ENCODE assay signal across 16 cellular contexts in the genomic region with DNA sequence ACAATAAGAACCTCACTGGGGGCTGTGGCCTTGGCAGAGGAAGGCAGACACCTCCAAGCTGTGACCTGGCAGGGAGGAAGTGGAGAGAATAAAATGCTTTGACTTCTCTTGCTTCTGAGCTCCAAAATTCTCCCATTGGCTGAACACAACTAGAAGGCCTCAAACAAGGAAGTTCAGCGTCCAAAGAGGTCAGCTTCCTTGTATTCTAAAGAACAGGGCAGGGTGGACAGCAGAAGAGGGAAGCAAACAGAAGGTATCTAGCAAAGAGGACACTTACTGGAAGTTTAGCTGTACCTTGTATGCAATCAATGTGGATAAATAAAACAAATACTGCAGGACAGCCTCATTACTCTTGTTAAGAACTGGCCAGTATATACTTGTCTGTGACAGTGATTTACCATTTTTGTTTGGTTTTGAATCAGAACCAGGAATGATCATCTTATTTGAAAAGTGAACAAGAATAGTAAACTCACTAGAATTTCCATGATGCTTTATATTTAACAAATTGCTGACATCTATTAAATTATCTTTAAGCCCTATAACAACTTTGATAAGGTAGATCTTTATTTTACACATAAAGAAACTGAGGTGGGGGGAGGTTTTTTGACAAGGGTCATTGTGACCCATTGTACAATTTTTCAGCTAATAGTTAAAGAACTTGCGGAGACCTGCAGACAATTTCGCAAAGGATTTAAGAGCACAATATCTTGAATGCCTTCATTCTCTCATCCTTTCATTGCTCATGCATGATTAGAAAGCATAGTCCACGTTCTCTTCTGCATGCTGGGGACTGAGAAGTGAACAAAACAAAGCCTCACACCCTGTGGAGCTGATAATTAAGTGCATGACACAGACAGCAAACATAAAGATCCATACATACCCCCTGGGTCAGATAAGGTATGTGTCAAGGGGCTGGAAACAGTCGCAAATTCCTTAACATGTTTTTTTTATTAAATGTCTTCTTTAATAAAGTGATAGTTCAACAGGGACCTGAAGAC.
"Had no signal": no experiment of that assay in that cellular context is flagged by ENCODE, and none has a peak within 500 bp of the region (broad histone marks: within the 10 kb centered on the region; RNA-seq: fewer than 3 reads in every experiment).

No MANE protein-coding gene starts in this region.

- ATAC-seq: effector memory CD8-positive, alpha-beta T cell; foreskin keratinocyte; left colon; left ventricle myocardium superior; psoas muscle; stimulated activated effector memory CD8-positive, alpha-beta T cell treated with anti-CD3 and anti-CD28 coated beads, Interleukin-12 subunit alpha, Interleukin-12 subunit beta, amount 100 ng/mL, for 72 hours; stimulated activated naive CD8-positive, alpha-beta T cell treated with anti-CD3 and anti-CD28 coated beads, Interleukin-15, Interleukin-2, amounts not matched to agents 100 U/mL and 50 U/mL, for 24 hours had no signal

- H2AFZ ChIP-seq: hepatocyte had no signal

- H3K4me3 ChIP-seq: hepatocyte, lung, psoas muscle, right lobe of liver, suprapubic skin, thyroid gland had no signal

- H3K27me3 ChIP-seq: foreskin keratinocyte, hepatocyte, right lobe of liver, suprapubic skin, thyroid gland had no signal

- H3K4me2 ChIP-seq: hepatocyte had no signal

- H3K4me1 ChIP-seq: foreskin keratinocyte, psoas muscle, right lobe of liver, suprapubic skin, thyroid gland had no signal

- DNase-seq: effector memory CD8-positive, alpha-beta T cell; foreskin keratinocyte; kidney; left colon; left ventricle myocardium superior; psoas muscle; retina; right lobe of liver; stimulated activated CD4-positive, alpha-beta T cell treated with anti-CD3 and anti-CD28 coated beads, Interleukin-4, amount 100 ng/mL, for 1 hour; stimulated activated CD8-positive, alpha-beta memory T cell treated with anti-CD3 and anti-CD28 coated beads, Interleukin-4, amount 100 ng/mL, for 48 hours; stimulated activated naive CD8-positive, alpha-beta T cell treated with anti-CD3 and anti-CD28 coated beads, Interleukin-15, Interleukin-2, amounts not matched to agents 100 U/mL and 50 U/mL, for 24 hours; thyroid gland had no signal

- H3K36me3 ChIP-seq: right lobe of liver, suprapubic skin, thyroid gland had no signal

- H3K9me3 ChIP-seq: right lobe of liver, thyroid gland had no signal

- H3K27ac ChIP-seq: foreskin keratinocyte, hepatocyte, psoas muscle, right lobe of liver, suprapubic skin, thyroid gland had no signal

- H3K79me2 ChIP-seq: hepatocyte had no signal
